In the genomic region with DNA sequence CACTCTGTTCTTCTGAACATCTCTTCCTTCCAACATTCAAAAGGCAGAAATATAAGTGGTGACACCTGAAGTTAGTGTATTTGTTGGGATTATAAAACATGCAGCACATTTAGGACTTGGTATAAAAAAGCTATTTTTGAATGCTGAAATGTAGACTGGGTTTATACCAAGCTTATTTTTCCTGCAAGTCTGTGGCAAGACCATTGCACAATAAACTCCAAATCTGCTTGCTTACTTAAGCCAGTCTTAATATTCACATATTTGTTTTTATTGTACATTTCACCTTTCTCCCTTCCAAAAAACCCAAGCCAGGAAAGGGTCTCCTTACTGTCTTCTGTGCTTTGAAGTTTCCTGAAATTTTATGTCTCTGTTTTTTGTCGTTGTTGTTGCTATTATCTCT, we compare ENCODE assay signal across 19 cellular contexts.
"Had no signal": no experiment of that assay in that cellular context is flagged by ENCODE, and none has a peak within 500 bp of the region (broad histone marks: within the 10 kb centered on the region; RNA-seq: fewer than 3 reads in every experiment).

No MANE protein-coding gene starts in this region.

- H3K4me1 Mint-ChIP-seq: activated CD4-positive, alpha-beta T cell treated with anti-CD3 and anti-CD28 coated beads, Interleukin-2, amount 10 ng/mL, durations not matched to agents 24 days and 14 days; stimulated activated naive B cell treated with anti-CD40 and anti-IgM and Interleukin-4, amounts not matched to agents 10 μg/mL and 1 μg/mL and 100 μg/mL, for 72 hours had no signal

- H3K36me3 Mint-ChIP-seq: natural killer cell treated with Interleukin-12 subunit alpha and Interleukin-12 subunit beta and Interleukin-15 and Interleukin-18, amount 100 ng/mL, for 72 hours; stimulated activated naive B cell treated with anti-CD40 and anti-IgM and Interleukin-4, amounts not matched to agents 10 μg/mL and 1 μg/mL and 100 μg/mL, for 72 hours had no signal

- H3K9me3 ChIP-seq: esophagus squamous epithelium, spleen, thoracic aorta, upper lobe of right lung had no signal

- H3K27ac Mint-ChIP-seq: activated CD4-positive, alpha-beta T cell treated with anti-CD3 and anti-CD28 coated beads, Interleukin-2, amount 10 ng/mL, durations not matched to agents 24 days and 14 days; activated CD8-positive, alpha-beta T cell treated with anti-CD3 and anti-CD28 coated beads, Interleukin-2, amount 10 ng/mL, durations not matched to agents 7 days and 5 days; activated naive CD4-positive, alpha-beta T cell treated with anti-CD3 and anti-CD28 coated beads for 36 hours; dendritic cell treated with granulocyte-macrophage colony-stimulating factor and Interleukin-4, amounts not matched to agents 40 ng/mL and 50 ng/mL, for 4 days; natural killer cell treated with Interleukin-12 subunit alpha and Interleukin-12 subunit beta and Interleukin-15 and Interleukin-18, amount 100 ng/mL, for 72 hours; stimulated activated naive B cell treated with anti-CD40 and anti-IgM and Interleukin-4, amounts not matched to agents 10 μg/mL and 1 μg/mL and 100 μg/mL, for 72 hours had no signal

- H3K36me3 ChIP-seq: esophagus squamous epithelium, spleen, thoracic aorta, upper lobe of right lung had no signal

- H3K27me3 ChIP-seq: esophagus squamous epithelium, spleen, upper lobe of right lung had no signal

- H3K27ac ChIP-seq: esophagus squamous epithelium, parathyroid adenoma, spleen, thoracic aorta, upper lobe of right lung had no signal

- H3K4me1 ChIP-seq: parathyroid adenoma, spleen, upper lobe of right lung had no signal

- H3K4me3 Mint-ChIP-seq: activated CD4-positive, alpha-beta T cell treated with anti-CD3 and anti-CD28 coated beads, Interleukin-2, amount 10 ng/mL, durations not matched to agents 24 days and 14 days; activated CD8-positive, alpha-beta T cell treated with anti-CD3 and anti-CD28 coated beads, Interleukin-2, amount 10 ng/mL, durations not matched to agents 7 days and 5 days; activated naive CD4-positive, alpha-beta T cell treated with anti-CD3 and anti-CD28 coated beads for 36 hours; activated T-cell treated with anti-CD3 and anti-CD28 coated beads, Interleukin-2, amount 50 U/mL, for 4 hours; dendritic cell treated with granulocyte-macrophage colony-stimulating factor and Interleukin-4, amounts not matched to agents 40 ng/mL and 50 ng/mL, for 4 days; natural killer cell treated with Interleukin-12 subunit alpha and Interleukin-12 subunit beta and Interleukin-15 and Interleukin-18, amount 100 ng/mL, for 72 hours; stimulated activated naive B cell treated with anti-CD40 and anti-IgM and Interleukin-4, amounts not matched to agents 10 μg/mL and 1 μg/mL and 100 μg/mL, for 72 hours had no signal

- H3K9me3 Mint-ChIP-seq: activated CD4-positive, alpha-beta T cell treated with anti-CD3 and anti-CD28 coated beads, Interleukin-2, amount 10 ng/mL, durations not matched to agents 24 days and 14 days; activated naive CD4-positive, alpha-beta T cell treated with anti-CD3 and anti-CD28 coated beads for 36 hours; activated T-cell treated with anti-CD3 and anti-CD28 coated beads, Interleukin-2, amount 50 U/mL, for 4 hours; dendritic cell treated with granulocyte-macrophage colony-stimulating factor and Interleukin-4, amounts not matched to agents 40 ng/mL and 50 ng/mL, for 4 days; natural killer cell treated with Interleukin-12 subunit alpha and Interleukin-12 subunit beta and Interleukin-15 and Interleukin-18, amount 100 ng/mL, for 72 hours; stimulated activated naive B cell treated with anti-CD40 and anti-IgM and Interleukin-4, amounts not matched to agents 10 μg/mL and 1 μg/mL and 100 μg/mL, for 72 hours had no signal

- H3K4me3 ChIP-seq: esophagus squamous epithelium, spleen, thoracic aorta, upper lobe of right lung had no signal

- DNase-seq: activated CD4-positive, alpha-beta T cell treated with anti-CD3 and anti-CD28 coated beads, Interleukin-2, amount 10 ng/mL, durations not matched to agents 24 days and 14 days; activated CD4-positive, CD25-positive, alpha-beta regulatory T cell; activated CD8-positive, alpha-beta memory T cell treated with anti-CD3 and anti-CD28 coated beads, Interleukin-2, amount 50 U/mL, for 4 hours; activated CD8-positive, alpha-beta T cell treated with anti-CD3 and anti-CD28 coated beads, Interleukin-2, amount 10 ng/mL, durations not matched to agents 7 days and 5 days; activated naive CD4-positive, alpha-beta T cell treated with anti-CD3 and anti-CD28 coated beads for 36 hours; activated T-cell treated with anti-CD3 and anti-CD28 coated beads, Interleukin-2, amount 50 U/mL, for 4 hours; aorta; cerebellar nuclear complex; effector CD8-positive, alpha-beta T cell; esophagus squamous epithelium; spleen; stimulated activated CD4-positive, alpha-beta T cell treated with anti-CD3 and anti-CD28 coated beads, Interleukin-4, amount 100 ng/mL, for 4 hours; stimulated activated naive B cell treated with anti-CD40 and anti-IgM and Interleukin-4, amounts not matched to agents 10 μg/mL and 1 μg/mL and 100 μg/mL, for 72 hours; upper lobe of right lung had no signal

- ATAC-seq: activated CD8-positive, alpha-beta T cell treated with anti-CD3 and anti-CD28 coated beads, Interleukin-2, amount 10 ng/mL, durations not matched to agents 7 days and 5 days; activated T-cell treated with anti-CD3 and anti-CD28 coated beads, Interleukin-2, amount 50 U/mL, for 4 hours; natural killer cell treated with Interleukin-12 subunit alpha and Interleukin-12 subunit beta and Interleukin-15 and Interleukin-18, amount 100 ng/mL, for 72 hours; sciatic nerve; stimulated activated naive B cell treated with anti-CD40 and anti-IgM and Interleukin-4, amounts not matched to agents 10 μg/mL and 1 μg/mL and 100 μg/mL, for 72 hours; upper lobe of right lung had no signal

- H3K9ac ChIP-seq: parathyroid adenoma had no signal
